ENCODE assay signal across 8 cellular contexts in the genomic region with DNA sequence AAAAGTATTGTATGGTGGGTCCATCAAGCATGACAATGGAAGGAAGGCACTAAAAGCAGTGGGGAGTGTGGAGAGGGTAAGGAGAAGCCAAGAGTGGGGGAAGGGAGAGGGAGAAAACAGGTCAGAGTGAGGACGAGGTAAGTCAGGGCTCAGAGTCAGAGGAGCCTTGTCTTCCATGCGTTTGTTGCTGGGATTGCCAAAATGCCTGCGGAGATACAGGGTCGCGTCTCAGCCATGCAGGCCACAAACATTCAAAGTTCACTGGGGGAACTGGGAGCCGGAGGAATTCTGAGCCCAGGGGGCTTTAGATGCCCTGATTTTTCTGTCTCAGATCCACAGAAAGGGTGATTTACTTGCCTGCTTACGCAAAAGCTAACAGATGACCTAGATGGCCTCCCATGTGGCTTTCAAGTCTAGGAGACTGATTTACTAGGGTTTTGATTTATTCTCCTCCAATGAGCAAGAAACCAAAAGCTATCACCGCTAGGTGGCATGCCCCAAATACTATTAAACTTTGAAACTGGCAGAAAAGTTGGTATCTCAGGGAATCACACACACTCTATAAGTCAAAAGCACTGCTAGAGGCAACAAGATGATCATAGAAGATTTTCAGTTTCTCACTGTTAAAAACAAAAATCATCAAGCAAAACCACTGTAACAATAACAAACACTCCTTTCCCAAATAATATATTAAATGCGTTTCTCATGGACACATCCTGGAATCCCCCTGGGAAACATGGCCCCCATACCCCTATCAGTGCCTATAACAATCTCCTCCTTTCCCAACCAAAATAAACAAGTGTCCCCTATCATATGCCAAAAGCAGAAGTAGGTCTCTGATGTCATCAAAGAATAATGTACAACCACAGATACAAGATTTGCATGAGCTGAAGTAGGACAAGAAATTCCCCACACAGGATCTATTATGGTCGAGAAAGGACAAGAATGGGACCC. TPM values are rescaled to one million over a fixed set of nuclear protein-coding genes. Genes with fewer than 3 reads are reported as not detected.
DNase-seq lines count a peak whose midpoint lies in the region; ATAC-seq, FAIRE-seq and TF ChIP-seq lines count a peak whose summit lies in the region.

No MANE protein-coding gene starts in this region.

- peak overlapping the region; percentile 10 for H3K9ac ChIP-seq in astrocyte (ENCODE audit: low read length)

- H3K9me3 Mint-ChIP-seq in IgD-negative memory B cell (no peaks in the 10 kb centered on the region), astrocyte (ENCODE audit: unreplicated experiment) (no peaks in the 10 kb centered on the region)

- no peaks in the 10 kb centered on the region for H3K27me3 ChIP-seq in astrocyte (ENCODE audit: insufficient read depth, low read length)

- DNase-seq in GM10266 (ENCODE audit: extremely low spot score) = peak; percentile 45
- DNase-seq in astrocyte (ENCODE audit: low read depth) = peak; percentile 60
- DNase-seq in hippocampal formation (lab: John Stamatoyannopoulos, UW) = peak; percentile 17 to 61
- DNase-seq in skeletal muscle cell (ENCODE audit: low read depth) = peak; percentile 38
- no peak for DNase-seq in COR-L47 (lab: John Stamatoyannopoulos, UW)

- H4K20me1 ChIP-seq in astrocyte (ENCODE audit: insufficient read depth, low read length) = no peaks in the 10 kb centered on the region

- H2AFZ ChIP-seq in astrocyte (ENCODE audit: low read depth, low read length) = peak overlapping the region; percentile 67

- H3K4me3 ChIP-seq in astrocyte (ENCODE audit: insufficient read depth, low read depth, low read length) (no peak overlapping the region), skeletal muscle cell (ENCODE audit: low read depth, low read length) (no peak overlapping the region)

- H3K4me1 Mint-ChIP-seq in IgD-negative memory B cell = peaks cover 9 to 25% (median 18%) of the 10 kb centered on the region in 3 donors
- H3K4me1 Mint-ChIP-seq in astrocyte (ENCODE audit: low read depth, unreplicated experiment) = peaks cover 3% of the 10 kb centered on the region

- H3K36me3 ChIP-seq in astrocyte (ENCODE audit: insufficient read depth, low read length) = no peaks in the 10 kb centered on the region

- H3K27ac Mint-ChIP-seq in IgD-negative memory B cell = peak overlapping the region; percentile 83 to 98 (median 93)
- H3K27ac Mint-ChIP-seq in astrocyte (ENCODE audit: unreplicated experiment) = peak overlapping the region; percentile 71

- no peaks in the 10 kb centered on the region for H3K79me2 ChIP-seq in astrocyte (ENCODE audit: insufficient read depth, low read length)

- no peak overlapping the region for H3K27ac ChIP-seq in astrocyte (ENCODE audit: low read depth, low read length)

- no peaks in the 10 kb centered on the region for H3K9me3 ChIP-seq in astrocyte (ENCODE audit: insufficient read depth, low read depth, low read length)

- FAIRE-seq in astrocyte (lab: Jason Lieb, UNC) = peak; percentile 29

- H3K4me3 Mint-ChIP-seq in IgD-negative memory B cell (peak overlapping the region; percentile 27 to 68 (median 50)), astrocyte (ENCODE audit: unreplicated experiment) (peak overlapping the region; percentile 9)

- H3K27me3 Mint-ChIP-seq in IgD-negative memory B cell (no peaks in the 10 kb centered on the region), astrocyte (ENCODE audit: low read depth, unreplicated experiment) (no peaks in the 10 kb centered on the region)

- peak overlapping the region; percentile 17 for H3K4me2 ChIP-seq in astrocyte (ENCODE audit: low read length)

- H3K36me3 Mint-ChIP-seq in IgD-negative memory B cell (no peaks in the 10 kb centered on the region), astrocyte (ENCODE audit: low read depth, unreplicated experiment) (no peaks in the 10 kb centered on the region)

- TF ChIP-seq CTCF in GM10266 (IDR thresholded peaks at IDR 0.05; ENCODE audit: control insufficient read depth, insufficient read depth, low read depth, missing control alignments) = peak; percentile 64
- TF ChIP-seq CTCF in astrocyte (IDR thresholded peaks at IDR 0.05; ENCODE audit: insufficient read depth, low read depth, low read length) = peak; percentile 81

- ATAC-seq in GM21825 (IDR thresholded peaks at IDR 0.05; ENCODE audit: unreplicated experiment) = peak; percentile 69
- peak; percentile 97 for ATAC-seq in SK-N-SH treated with all-trans-retinoic acid at 6 μM for 48 hours

- no peaks in the 10 kb centered on the region for H3K4me1 ChIP-seq in astrocyte (ENCODE audit: insufficient read depth, low read length)

TF ChIP-seq in SK-N-SH treated with all-trans-retinoic acid at 6 μM for 48 hours, 23 proteins besides CTCF, POLR2A, EP300 and RAD21:
- TF ChIP-seq ISL1 (CRISPR knock-in tag; IDR thresholded peaks at IDR 0.05) (peak; percentile 34; the same call in 1 of the 2 replicates), CSDC2 (CRISPR knock-in tag; IDR thresholded peaks at IDR 0.05) (no peak)
TF ChIP-seq in SK-N-SH treated with all-trans-retinoic acid at 6 μM for 48 hours: peak in this region for 1.

RNA-seq across cellular contexts. Expression of gene MDM1, which starts 26.6 kb away (rescaled TPM):
- 18.0 TPM for polyA plus RNA-seq in IgD-negative memory B cell
- total RNA-seq in astrocyte = 10.8 and 10.9 TPM in 2 replicates
